1 cellular context compared by ENCODE assay signal in the genomic region with DNA sequence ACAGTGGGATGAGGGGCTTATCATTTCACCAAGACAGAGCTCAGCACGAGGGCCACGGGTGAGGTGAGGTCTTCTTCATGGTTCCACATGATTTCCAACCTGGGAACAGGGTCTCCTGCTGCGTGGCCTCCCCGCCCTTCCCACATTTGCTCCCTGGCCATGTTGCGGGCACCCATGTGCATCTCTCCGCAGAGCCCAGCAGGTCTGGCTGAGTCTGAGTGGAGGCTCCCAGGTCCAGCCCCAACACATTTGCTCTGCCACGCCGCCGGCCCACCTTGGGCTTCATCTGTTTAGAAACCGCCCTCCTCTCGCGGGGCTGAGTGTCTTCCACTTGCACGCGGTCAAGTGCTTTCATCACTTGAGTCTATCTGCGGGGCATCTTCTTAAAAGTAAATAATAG.
TF ChIP-seq lines count a peak whose summit lies in the region.

No MANE protein-coding gene starts in this region.

TF ChIP-seq in K562, 482 proteins besides CTCF, POLR2A, EP300 and RAD21:
- TF ChIP-seq CBX3 (IDR thresholded peaks at IDR 0.05; ENCODE audit: borderline replicate concordance in 1 of 2, low read length in 2 of 2) = no peak
- TF ChIP-seq RBFOX2 (IDR thresholded peaks at IDR 0.05; ENCODE audit: low read depth, low read length) = peak; percentile 25; the same call in 1 of the 2 replicates
- TF ChIP-seq ZBTB33 (CRISPR knock-in tag; IDR thresholded peaks at IDR 0.05) = peak; percentile 92
